ENCODE assay signal across 15 cellular contexts in genomic region chr3:42505849-42506410, GRCh38. TPM values are rescaled to one million over a fixed set of nuclear protein-coding genes. Genes with fewer than 3 reads are reported as not detected.
DNase-seq lines count a peak whose midpoint lies in the region; ATAC-seq and TF ChIP-seq lines count a peak whose summit lies in the region.
"Had no signal": no experiment of that assay in that cellular context is flagged by ENCODE, and none has a peak within 500 bp of the region (broad histone marks: within the 10 kb centered on the region; RNA-seq: fewer than 3 reads in every experiment).

No MANE protein-coding gene starts in this region.

- no peaks in the 10 kb centered on the region for H3K4me1 ChIP-seq in SJCRH30

- H3K9me3 Mint-ChIP-seq in activated CD4-positive, alpha-beta memory T cell treated with anti-CD3 and anti-CD28 coated beads for 36 hours = no peaks in the 10 kb centered on the region
- no peaks in the 10 kb centered on the region for H3K9me3 Mint-ChIP-seq in activated CD4-positive, alpha-beta memory T cell treated with anti-CD3 and anti-CD28 coated beads, Interleukin-2, amount 10 ng/mL, durations not matched to agents 7 days and 5 days
- H3K9me3 Mint-ChIP-seq: stimulated activated naive CD8-positive, alpha-beta T cell treated with anti-CD3 and anti-CD28 coated beads, Interleukin-15, amount 100 ng/mL, for 72 hours had no signal

- H3K4me3 Mint-ChIP-seq in activated CD4-positive, alpha-beta memory T cell treated with anti-CD3 and anti-CD28 coated beads for 36 hours = no peak overlapping the region
- H3K4me3 Mint-ChIP-seq in activated CD4-positive, alpha-beta memory T cell treated with anti-CD3 and anti-CD28 coated beads, Interleukin-2, amount 10 ng/mL, durations not matched to agents 7 days and 5 days = no peak overlapping the region
- H3K4me3 Mint-ChIP-seq: stimulated activated naive CD8-positive, alpha-beta T cell treated with anti-CD3 and anti-CD28 coated beads, Interleukin-15, amount 100 ng/mL, for 72 hours had no signal

- H3K36me3 ChIP-seq in WERI-Rb-1 (no peaks in the 10 kb centered on the region), SJCRH30 (no peaks in the 10 kb centered on the region)
- H3K36me3 ChIP-seq: gastrocnemius medialis, spleen had no signal

- no peak for TF ChIP-seq CTCF in WERI-Rb-1 (IDR thresholded peaks at IDR 0.05; ENCODE audit: low read depth, low read length)

- no peaks in the 10 kb centered on the region for H3K27me3 ChIP-seq in WERI-Rb-1 (ENCODE audit: insufficient read depth, low read depth, severe bottlenecking)
- no peaks in the 10 kb centered on the region for H3K27me3 ChIP-seq in SJCRH30

- H3K27ac Mint-ChIP-seq in activated CD4-positive, alpha-beta memory T cell treated with anti-CD3 and anti-CD28 coated beads for 36 hours = no peak overlapping the region
- no peak overlapping the region for H3K27ac Mint-ChIP-seq in activated CD4-positive, alpha-beta memory T cell treated with anti-CD3 and anti-CD28 coated beads, Interleukin-2, amount 10 ng/mL, durations not matched to agents 7 days and 5 days

- CTCF ChIA-PET in activated CD4-positive, alpha-beta memory T cell treated with anti-CD3 and anti-CD28 coated beads for 36 hours (lab: Charles Lee) = interaction anchor here (1.3 to 2.1 kb wide), 2 partner anchors 34 to 43 kb away, joined by 4 to 5 read pairs; no protein-coding TSS in a partner anchor
- CTCF ChIA-PET in activated CD4-positive, alpha-beta memory T cell treated with anti-CD3 and anti-CD28 coated beads, Interleukin-2, amount 10 ng/mL, durations not matched to agents 7 days and 5 days (lab: Charles Lee) = interaction anchor here (1.0 kb wide), 1 partner anchor 41 kb away, joined by 3 read pairs; no protein-coding TSS in a partner anchor

- H3K4me1 Mint-ChIP-seq in activated CD4-positive, alpha-beta memory T cell treated with anti-CD3 and anti-CD28 coated beads for 36 hours (ENCODE audit: low read depth) = peaks cover 44% of the 10 kb centered on the region
- peaks cover 43% of the 10 kb centered on the region for H3K4me1 Mint-ChIP-seq in activated CD4-positive, alpha-beta memory T cell treated with anti-CD3 and anti-CD28 coated beads, Interleukin-2, amount 10 ng/mL, durations not matched to agents 7 days and 5 days

- DNase-seq in activated CD4-positive, alpha-beta memory T cell treated with anti-CD3 and anti-CD28 coated beads for 36 hours = peak; percentile 5
- no peak for DNase-seq in activated CD4-positive, alpha-beta memory T cell treated with anti-CD3 and anti-CD28 coated beads, Interleukin-2, amount 10 ng/mL, durations not matched to agents 7 days and 5 days
- peak; percentile 1 for DNase-seq in WERI-Rb-1
- DNase-seq in islet precursor cell = peak; percentile 41
- DNase-seq in stimulated activated naive CD8-positive, alpha-beta T cell treated with anti-CD3 and anti-CD28 coated beads, Interleukin-15, Interleukin-2, amounts not matched to agents 100 U/mL and 50 U/mL, for 24 hours = peak; percentile 2
- DNase-seq in occipital lobe (lab: John Stamatoyannopoulos, UW) = no peak
- DNase-seq in SJCRH30 = no peak
- DNase-seq: gastrocnemius medialis; mesenchymal stem cell; NCI-H1048; NK-92 treated with Interleukin-12 subunit alpha and Interleukin-12 subunit beta, amount 100 ng/mL, for 24 hours had no signal

- intact Hi-C loops in activated CD4-positive, alpha-beta memory T cell treated with anti-CD3 and anti-CD28 coated beads for 36 hours (cut with micrococcal nuclease) = no loop called here

- H3K4me3 ChIP-seq in WERI-Rb-1 (ENCODE audit: low read depth, low read length) = no peak overlapping the region
- no peak overlapping the region for H3K4me3 ChIP-seq in SJCRH30
- H3K4me3 ChIP-seq: gastrocnemius medialis, spleen had no signal

- POLR2A ChIA-PET in activated CD4-positive, alpha-beta memory T cell treated with anti-CD3 and anti-CD28 coated beads for 36 hours (lab: Charles Lee) = no interaction called here
- POLR2A ChIA-PET in activated CD4-positive, alpha-beta memory T cell treated with anti-CD3 and anti-CD28 coated beads, Interleukin-2, amount 10 ng/mL, durations not matched to agents 7 days and 5 days (lab: Charles Lee) = interaction anchor here (1.4 kb wide), 1 partner anchor 21 kb away, joined by 3 read pairs; no protein-coding TSS in a partner anchor

- ATAC-seq in stimulated activated naive CD8-positive, alpha-beta T cell treated with anti-CD3 and anti-CD28 coated beads, Interleukin-15, Interleukin-2, amounts not matched to agents 100 U/mL and 50 U/mL, for 24 hours = no peak
- ATAC-seq in GM19463 (IDR thresholded peaks at IDR 0.05; ENCODE audit: unreplicated experiment) = no peak
- ATAC-seq: gastrocnemius medialis; Right ventricle myocardium inferior; stimulated activated naive CD8-positive, alpha-beta T cell treated with anti-CD3 and anti-CD28 coated beads, Interleukin-15, amount 100 ng/mL, for 72 hours had no signal

- peaks cover 5% of the 10 kb centered on the region for H3K27me3 Mint-ChIP-seq in activated CD4-positive, alpha-beta memory T cell treated with anti-CD3 and anti-CD28 coated beads for 36 hours
- peaks cover 10% of the 10 kb centered on the region for H3K27me3 Mint-ChIP-seq in activated CD4-positive, alpha-beta memory T cell treated with anti-CD3 and anti-CD28 coated beads, Interleukin-2, amount 10 ng/mL, durations not matched to agents 7 days and 5 days

- no peaks in the 10 kb centered on the region for H3K36me3 Mint-ChIP-seq in activated CD4-positive, alpha-beta memory T cell treated with anti-CD3 and anti-CD28 coated beads for 36 hours
- H3K36me3 Mint-ChIP-seq in activated CD4-positive, alpha-beta memory T cell treated with anti-CD3 and anti-CD28 coated beads, Interleukin-2, amount 10 ng/mL, durations not matched to agents 7 days and 5 days (ENCODE audit: low read depth) = no peaks in the 10 kb centered on the region

- no peaks in the 10 kb centered on the region for H3K9me3 ChIP-seq in WERI-Rb-1 (ENCODE audit: severe bottlenecking)
- no peaks in the 10 kb centered on the region for H3K9me3 ChIP-seq in SJCRH30 (replicated peaks)
- H3K9me3 ChIP-seq: gastrocnemius medialis, spleen had no signal

- H3K27ac ChIP-seq in WERI-Rb-1 (no peak overlapping the region), SJCRH30 (no peak overlapping the region)
- H3K27ac ChIP-seq: gastrocnemius medialis had no signal

RNA-seq across cellular contexts. Expression of gene VIPR1, which starts 3.5 kb away (rescaled TPM):
- total RNA-seq in activated CD4-positive, alpha-beta memory T cell treated with anti-CD3 and anti-CD28 coated beads for 36 hours = 1 to 10 TPM; 5.9 to 6.5 TPM
- 1 to 10 TPM; 7.5 to 9.6 TPM for total RNA-seq in activated CD4-positive, alpha-beta memory T cell treated with anti-CD3 and anti-CD28 coated beads, Interleukin-2, amount 10 ng/mL, durations not matched to agents 7 days and 5 days
- total RNA-seq in occipital lobe = 0.16 TPM
- not detected in 2 replicates for total RNA-seq in SJCRH30 (2014; rRNA removed; shearing (Covaris generic))

Comparison
In these comparisons a context has a peak if more than half of its experiments do, and no peak if none do; other contexts are left out.
1. DNase-seq: peak in activated CD4-positive, alpha-beta memory T cell treated with anti-CD3 and anti-CD28 coated beads for 36 hours (single experiment), WERI-Rb-1 (single experiment), islet precursor cell (single experiment) and stimulated activated naive CD8-positive, alpha-beta T cell treated with anti-CD3 and anti-CD28 coated beads, Interleukin-15, Interleukin-2, amounts not matched to agents 100 U/mL and 50 U/mL, for 24 hours (single experiment); none in activated CD4-positive, alpha-beta memory T cell treated with anti-CD3 and anti-CD28 coated beads, Interleukin-2, amount 10 ng/mL, durations not matched to agents 7 days and 5 days (single experiment), occipital lobe (single experiment) and SJCRH30 (0 of 2).